ENCODE assay signal across 15 cellular contexts in genomic region chr10:62244088-62244487, GRCh38. TPM values are rescaled to one million over a fixed set of nuclear protein-coding genes. Genes with fewer than 3 reads are reported as not detected.
DNase-seq lines count a peak whose midpoint lies in the region; ATAC-seq, FAIRE-seq and TF ChIP-seq lines count a peak whose summit lies in the region.
"Had no signal": no experiment of that assay in that cellular context is flagged by ENCODE, and none has a peak within 500 bp of the region (broad histone marks: within the 10 kb centered on the region; RNA-seq: fewer than 3 reads in every experiment).

No MANE protein-coding gene starts in this region.

- peaks cover 53% of the 10 kb centered on the region for H3K4me1 Mint-ChIP-seq in activated T-cell treated with anti-CD3 and anti-CD28 coated beads, Interleukin-2, amount 50 U/mL, for 72 hours (ENCODE audit: low read depth)
- peaks cover 8% of the 10 kb centered on the region for H3K4me1 Mint-ChIP-seq in stimulated activated effector memory CD8-positive, alpha-beta T cell treated with anti-CD3 and anti-CD28 coated beads, Interleukin-12 subunit alpha, Interleukin-12 subunit beta, amount 100 ng/mL, for 72 hours

- DNase-seq in activated T-cell treated with anti-CD3 and anti-CD28 coated beads, Interleukin-2, amount 50 U/mL, for 72 hours = no peak
- DNase-seq in activated T-cell treated with anti-CD3 and anti-CD28 coated beads, Interleukin-2, amount 50 U/mL, for 48 hours = no peak
- DNase-seq in NOMO-1 treated with dmso at 0.1 percent for 144 hours (lab: John Stamatoyannopoulos, UW; ENCODE audit: unreplicated experiment) (peak; percentile 28), NCI-H1092 treated with DMSO at 0.1 percent for 48 hours (lab: John Stamatoyannopoulos, UW) (no peak), vagina (ENCODE audit: extremely low spot score in 2 of 2) (no peak)
- no peak for DNase-seq in stimulated activated effector memory CD8-positive, alpha-beta T cell treated with anti-CD3 and anti-CD28 coated beads, Interleukin-12 subunit alpha, Interleukin-12 subunit beta, amount 100 ng/mL, for 72 hours (ENCODE audit: low spot score in 2 of 2)
- DNase-seq: CD8-positive, alpha-beta T cell; naive thymus-derived CD8-positive, alpha-beta T cell; NCI-H2227 treated with DMSO at 0.1 percent for 48 hours; stimulated activated CD4-positive, alpha-beta T cell treated with anti-CD3 and anti-CD28 coated beads, Interleukin-4, amount 100 ng/mL, for 4 hours; T1000 had no signal

- TF ChIP-seq POLR2A in vagina (IDR thresholded peaks at IDR 0.05) = no peak

- peak overlapping the region; percentile 91 for H3K27ac Mint-ChIP-seq in activated T-cell treated with anti-CD3 and anti-CD28 coated beads, Interleukin-2, amount 50 U/mL, for 72 hours
- peak overlapping the region; percentile 82 for H3K27ac Mint-ChIP-seq in stimulated activated effector memory CD8-positive, alpha-beta T cell treated with anti-CD3 and anti-CD28 coated beads, Interleukin-12 subunit alpha, Interleukin-12 subunit beta, amount 100 ng/mL, for 72 hours
- H3K27ac Mint-ChIP-seq: CD8-positive, alpha-beta T cell had no signal

- no peaks in the 10 kb centered on the region for H3K36me3 ChIP-seq in vagina

- H3K27me3 Mint-ChIP-seq in activated T-cell treated with anti-CD3 and anti-CD28 coated beads, Interleukin-2, amount 50 U/mL, for 72 hours (ENCODE audit: low read depth) = no peaks in the 10 kb centered on the region

- H3K4me3 ChIP-seq in vagina = no peak overlapping the region

- H3K27ac ChIP-seq in vagina = no peak overlapping the region
- H3K27ac ChIP-seq: HL-60 had no signal

- no peak for TF ChIP-seq CTCF in vagina (IDR thresholded peaks at IDR 0.05)

- ATAC-seq in activated T-cell treated with anti-CD3 and anti-CD28 coated beads, Interleukin-2, amount 50 U/mL, for 72 hours (replicated peaks in 1 of 2) = no peak
- ATAC-seq in stimulated activated effector memory CD8-positive, alpha-beta T cell treated with anti-CD3 and anti-CD28 coated beads, Interleukin-12 subunit alpha, Interleukin-12 subunit beta, amount 100 ng/mL, for 72 hours = no peak
- ATAC-seq in GM19035 (IDR thresholded peaks at IDR 0.05; ENCODE audit: unreplicated experiment) = no peak

- intact Hi-C loops in vagina (cut with DNase I) = loop anchor here (5.0 kb wide), 1 partner anchor 207 kb away; no protein-coding TSS in a partner anchor

- no peaks in the 10 kb centered on the region for H3K27me3 ChIP-seq in vagina

- peak; percentile 81 for FAIRE-seq in endometrium (lab: Jason Lieb, UNC)
- FAIRE-seq: H1 had no signal

- peaks cover 19% of the 10 kb centered on the region for H3K4me1 ChIP-seq in vagina

- H3K4me3 Mint-ChIP-seq in activated T-cell treated with anti-CD3 and anti-CD28 coated beads, Interleukin-2, amount 50 U/mL, for 72 hours = peak overlapping the region; percentile 74 to 77
- H3K4me3 Mint-ChIP-seq in stimulated activated effector memory CD8-positive, alpha-beta T cell treated with anti-CD3 and anti-CD28 coated beads, Interleukin-12 subunit alpha, Interleukin-12 subunit beta, amount 100 ng/mL, for 72 hours = peak overlapping the region; percentile 28
- H3K4me3 Mint-ChIP-seq: CD8-positive, alpha-beta T cell had no signal

- H3K9me3 ChIP-seq in vagina = no peaks in the 10 kb centered on the region

- H3K9me3 Mint-ChIP-seq in activated T-cell treated with anti-CD3 and anti-CD28 coated beads, Interleukin-2, amount 50 U/mL, for 72 hours = no peaks in the 10 kb centered on the region
- no peaks in the 10 kb centered on the region for H3K9me3 Mint-ChIP-seq in stimulated activated effector memory CD8-positive, alpha-beta T cell treated with anti-CD3 and anti-CD28 coated beads, Interleukin-12 subunit alpha, Interleukin-12 subunit beta, amount 100 ng/mL, for 72 hours
- H3K9me3 Mint-ChIP-seq: CD8-positive, alpha-beta T cell; naive thymus-derived CD8-positive, alpha-beta T cell had no signal

- peaks cover 5 to 6% of the 10 kb centered on the region in 2 donors for H3K36me3 Mint-ChIP-seq in activated T-cell treated with anti-CD3 and anti-CD28 coated beads, Interleukin-2, amount 50 U/mL, for 72 hours (ENCODE audit: insufficient read depth in 2 of 2)
- no peaks in the 10 kb centered on the region for H3K36me3 Mint-ChIP-seq in stimulated activated effector memory CD8-positive, alpha-beta T cell treated with anti-CD3 and anti-CD28 coated beads, Interleukin-12 subunit alpha, Interleukin-12 subunit beta, amount 100 ng/mL, for 72 hours
- H3K36me3 Mint-ChIP-seq: CD8-positive, alpha-beta T cell; naive thymus-derived CD8-positive, alpha-beta T cell had no signal

RNA-seq across cellular contexts. Expression of gene RTKN2, which starts 24.6 kb away (rescaled TPM):
- total RNA-seq in activated T-cell treated with anti-CD3 and anti-CD28 coated beads, Interleukin-2, amount 50 U/mL, for 72 hours = 10 to 100 TPM in 1 of 2 donors, 1 to 10 TPM in 1; 9.8 to 18.7 TPM
- 2.5 TPM for total RNA-seq in vagina
